Comparison of ENCODE assay signal across 21 cellular contexts in the genomic region with DNA sequence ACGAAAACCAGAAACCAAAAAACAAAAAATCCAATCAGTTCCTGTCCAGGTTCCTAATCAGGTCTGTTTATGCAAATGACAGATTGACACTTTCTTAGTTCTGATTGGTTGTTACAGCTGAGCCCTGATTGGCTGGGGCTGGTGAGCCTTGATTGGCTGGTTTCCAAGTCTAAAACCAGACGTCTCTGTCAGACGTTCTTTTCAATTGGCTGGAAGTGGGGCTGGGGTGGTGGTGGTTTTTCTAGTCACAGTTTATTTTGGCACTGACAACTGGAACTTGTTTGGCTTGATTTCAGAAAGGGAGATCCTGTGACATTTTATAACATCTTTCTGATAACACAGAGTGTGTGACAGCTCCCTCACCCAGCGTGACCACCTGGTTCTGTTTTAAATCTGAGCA. TPM values are rescaled to one million over a fixed set of nuclear protein-coding genes. Genes with fewer than 3 reads are reported as not detected.
DNase-seq lines count a peak whose midpoint lies in the region; ATAC-seq and TF ChIP-seq lines count a peak whose summit lies in the region.
"Had no signal": no experiment of that assay in that cellular context is flagged by ENCODE, and none has a peak within 500 bp of the region (broad histone marks: within the 10 kb centered on the region; RNA-seq: fewer than 3 reads in every experiment).

No MANE protein-coding gene starts in this region.

- TF ChIP-seq CTCF in LNCaP clone FGC (IDR thresholded peaks at IDR 0.05; ENCODE audit: control insufficient read depth, extremely low read depth, insufficient read depth) (no peak), VCaP (conservative IDR thresholded peaks at IDR 0.05) (no peak), testis (IDR thresholded peaks at IDR 0.05) (no peak)

- DNase-seq in NCI-H748 (lab: John Stamatoyannopoulos, UW; ENCODE audit: unreplicated experiment) (peak; percentile 30), NCI-H748 treated with DMSO at 0.1 percent for 48 hours (lab: John Stamatoyannopoulos, UW) (no peak), LNCaP clone FGC (ENCODE audit: low read depth) (peak; percentile 26), testis (peak; percentile 58)
- DNase-seq in effector memory CD8-positive, alpha-beta T cell, result no peak
- DNase-seq: Caco-2; CD4-positive, CD25-positive, alpha-beta regulatory T cell; DMS79 treated with DMSO at 0.1 percent for 48 hours; GOT3; NCI-H1417 treated with DMSO at 0.1 percent for 48 hours; NCI-H2029 treated with DMSO at 0.1 percent for 48 hours; NCI-H226; NCI-H524 treated with DMSO at 0.1 percent for 48 hours; RPMI8226; T-helper 2 cell had no signal

- no peaks in the 10 kb centered on the region for H3K9me3 ChIP-seq in testis
- H3K9me3 ChIP-seq: Caco-2 had no signal

- no peaks in the 10 kb centered on the region for H3K27me3 Mint-ChIP-seq in effector memory CD8-positive, alpha-beta T cell
- H3K27me3 Mint-ChIP-seq: CD4-positive, CD25-positive, alpha-beta regulatory T cell had no signal

- H3K27me3 ChIP-seq in testis, result no peaks in the 10 kb centered on the region

- H3K36me3 Mint-ChIP-seq in effector memory CD8-positive, alpha-beta T cell (ENCODE audit: insufficient read depth), result no peaks in the 10 kb centered on the region
- H3K36me3 Mint-ChIP-seq: CD4-positive, CD25-positive, alpha-beta regulatory T cell had no signal

- no peak for TF ChIP-seq POLR2A in testis (IDR thresholded peaks at IDR 0.05)

- ATAC-seq in effector memory CD8-positive, alpha-beta T cell (replicated peaks), result no peak
- ATAC-seq in GM19324 (IDR thresholded peaks at IDR 0.05; ENCODE audit: low FRiP score, unreplicated experiment), result no peak
- no peak for ATAC-seq in HG02884 (IDR thresholded peaks at IDR 0.05; ENCODE audit: unreplicated experiment)
- ATAC-seq: A549, GM12878 had no signal

- no peak overlapping the region for H3K27ac Mint-ChIP-seq in effector memory CD8-positive, alpha-beta T cell
- H3K27ac Mint-ChIP-seq: CD4-positive, CD25-positive, alpha-beta regulatory T cell had no signal

- H3K9me3 Mint-ChIP-seq in effector memory CD8-positive, alpha-beta T cell, result peaks cover 0 to 9% of the 10 kb centered on the region in 2 donors

- no peak overlapping the region for H3K4me3 Mint-ChIP-seq in effector memory CD8-positive, alpha-beta T cell
- H3K4me3 Mint-ChIP-seq: CD4-positive, CD25-positive, alpha-beta regulatory T cell had no signal

- H3K27ac ChIP-seq in VCaP, result peak overlapping the region; percentile 34
- no peak overlapping the region for H3K27ac ChIP-seq in testis
- H3K27ac ChIP-seq: A549, KMS-11 had no signal

- no peaks in the 10 kb centered on the region for H3K4me1 Mint-ChIP-seq in effector memory CD8-positive, alpha-beta T cell (ENCODE audit: low read depth in 2 of 2)
- H3K4me1 Mint-ChIP-seq: CD4-positive, CD25-positive, alpha-beta regulatory T cell had no signal

- 37 to 45% methylated on average over 4 of the region's 4 CpGs for WGBS in testis, 2 donors

- intact Hi-C loops in testis (cut with DNase I; ENCODE audit: low total_unique reads), result no loop called here

- no peaks in the 10 kb centered on the region for H3K36me3 ChIP-seq in testis (ENCODE audit: low read depth, missing control alignments)

- H3K4me1 ChIP-seq in testis, result no peaks in the 10 kb centered on the region
- H3K4me1 ChIP-seq: A549, Caco-2 had no signal

- H3K4me3 ChIP-seq in LNCaP clone FGC (ENCODE audit: low read depth, low read length) (no peak overlapping the region), testis (no peak overlapping the region)
- H3K4me3 ChIP-seq: A549, GM12878 had no signal

RNA-seq across cellular contexts. Expression of gene PRICKLE1, which starts 36.1 kb away (rescaled TPM):
- 10 to 100 TPM in 1 of 2 donors, 1 to 10 TPM in 1; 7.9 to 11.5 TPM for total RNA-seq in testis
- polyA plus RNA-seq in testis (ENCODE audit: insufficient read depth, low read depth, low replicate concordance), result 16.5 TPM

Comparison
In these comparisons a context has a peak if more than half of its experiments do, and no peak if none do; other contexts are left out.
1. DNase-seq: peak in NCI-H748 (single experiment), LNCaP clone FGC (single experiment) and testis (single experiment); none in NCI-H748 treated with DMSO at 0.1 percent for 48 hours (single experiment) and effector memory CD8-positive, alpha-beta T cell (0 of 3).